In the genomic region with DNA sequence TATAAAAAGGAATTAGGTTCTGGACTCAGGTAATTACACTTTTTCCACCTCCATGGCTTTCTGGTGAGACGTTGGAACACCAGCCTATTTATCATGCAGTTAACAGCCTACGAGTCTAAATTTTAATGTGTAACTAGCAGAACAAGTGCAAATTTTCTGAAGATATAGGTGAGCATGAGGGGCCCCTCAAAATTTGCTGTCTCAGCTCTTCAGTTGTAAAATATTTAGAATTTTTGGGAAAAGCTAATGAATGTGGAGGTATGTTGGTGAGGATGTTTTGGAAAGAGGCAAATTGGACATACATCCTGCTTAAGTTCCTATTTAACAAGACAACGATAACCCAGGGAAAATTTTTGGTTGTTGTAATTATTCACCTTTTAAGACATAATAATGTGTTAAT, we compare ENCODE assay signal across 8 cellular contexts.
"Had no signal": no experiment of that assay in that cellular context is flagged by ENCODE, and none has a peak within 500 bp of the region (broad histone marks: within the 10 kb centered on the region; RNA-seq: fewer than 3 reads in every experiment).

No MANE protein-coding gene starts in this region.

- H3K4me1 ChIP-seq: HAP-1 had no signal

- H2AFZ ChIP-seq: GM23248 had no signal

- H3K9me3 ChIP-seq: HAP-1 had no signal

- DNase-seq: GM23248, GOT3, H7, HFFc6, KG1 had no signal

- H3K36me3 ChIP-seq: HAP-1 had no signal

- H3K27ac ChIP-seq: GM23248, HL-60 had no signal

- H3K4me3 ChIP-seq: GM23248, HAP-1 had no signal

- ATAC-seq: HCT116 had no signal

- H3K9ac ChIP-seq: GM23248 had no signal
